8 cellular contexts compared by ENCODE assay signal in genomic region chr9:75087279-75087823, GRCh38. TPM values are rescaled to one million over a fixed set of nuclear protein-coding genes. Genes with fewer than 3 reads are reported as not detected.
DNase-seq lines count a peak whose midpoint lies in the region; ATAC-seq, FAIRE-seq and TF ChIP-seq lines count a peak whose summit lies in the region.

No MANE protein-coding gene starts in this region.

- H3K27me3 Mint-ChIP-seq in Calu3 (ENCODE audit: unreplicated experiment), result no peaks in the 10 kb centered on the region

- no peak for TF ChIP-seq POLR2A in lower leg skin (IDR thresholded peaks at IDR 0.05)

- CTCF ChIA-PET in Calu3 (lab: Charles Lee), result interaction anchor here (0.7 to 1.4 kb wide), 3 partner anchors 12 to 204 kb away, joined by 3 to 6 read pairs (median 4); partner anchors contain the start of gene CARNMT1

- TSS peak; percentile 65 for BruUV-seq in Calu3 (replicated peaks; lab: Mats Ljungman, UMichigan)

- H3K4me3 ChIP-seq in lower leg skin (ENCODE audit: low read depth, poor library complexity, severe bottlenecking), result peak overlapping the region; percentile 67

- TF ChIP-seq CTCF in Calu3 (IDR thresholded peaks at IDR 0.05; ENCODE audit: unreplicated experiment) (no peak), lower leg skin (IDR thresholded peaks at IDR 0.05) (no peak)

- H3K36me3 Mint-ChIP-seq in Calu3 (ENCODE audit: insufficient read depth, unreplicated experiment), result peaks cover 31% of the 10 kb centered on the region

- H3K27ac Mint-ChIP-seq in Calu3 (ENCODE audit: unreplicated experiment), result peak overlapping the region; percentile 75

- H3K4me1 Mint-ChIP-seq in Calu3 (ENCODE audit: low read depth, unreplicated experiment), result peaks cover 17% of the 10 kb centered on the region

- DNase-seq in Calu3, result peak; percentile 11
- peak; percentile 18 for DNase-seq in HTR-8/SVneo (ENCODE audit: insufficient read length, low spot score)
- peak; percentile 34 for DNase-seq in T-helper 22 cell (ENCODE audit: low read depth)
- DNase-seq in cerebellar cortex (ENCODE audit: low spot score), result peak; percentile 50
- peak in 1 of 2 donors; percentile 38 for DNase-seq in lower leg skin (ENCODE audit: low spot score in 2 of 2)
- peak; percentile 38 for DNase-seq in stimulated activated naive CD4-positive, alpha-beta T cell treated with Interleukin-2 at 50 U/mL for 16 hours (lab: John Stamatoyannopoulos, UW)
- DNase-seq in amniotic stem cell (lab: John Stamatoyannopoulos, UW), result no peak

- peak; percentile 20 for ATAC-seq in GM19463 (IDR thresholded peaks at IDR 0.05; ENCODE audit: unreplicated experiment)

- intact Hi-C loops in Calu3 (cut with micrococcal nuclease; ENCODE audit: unreplicated experiment) (loop anchor here (10.0 kb wide), 1 partner anchor 97 kb away; no protein-coding TSS in a partner anchor), lower leg skin (cut with DNase I; ENCODE audit: low total_unique reads) (no loop called here)

- FAIRE-seq in HTR-8/SVneo (lab: Jason Lieb, UNC), result no peak

- peak overlapping the region; percentile 98 for H3K4me3 Mint-ChIP-seq in Calu3 (ENCODE audit: low read depth, unreplicated experiment)

- H3K9me3 Mint-ChIP-seq in Calu3 (ENCODE audit: low read depth, unreplicated experiment), result no peaks in the 10 kb centered on the region

- WGBS in lower leg skin, 2 donors, result 1 to 2% methylated on average over 20 of the region's 20 CpGs

RNA-seq across cellular contexts. Expression of gene NMRK1, which starts 0.6 kb away (rescaled TPM):
- total RNA-seq in Calu3 (2022), result 12.4 and 12.9 TPM in 2 replicates
- 10 to 100 TPM; 25.7 to 43.5 (median 33.4) TPM for total RNA-seq in lower leg skin

RNA-seq across cellular contexts. Expression of gene OSTF1, which starts 1.0 kb away (rescaled TPM):
- total RNA-seq in Calu3 (2022), result 27.0 and 29.7 TPM in 2 replicates
- 10 to 100 TPM; 53.5 to 64.3 (median 53.8) TPM for total RNA-seq in lower leg skin

RNA-seq across cellular contexts. Expression of gene CARNMT1, which starts 59.3 kb away (rescaled TPM):
- total RNA-seq in Calu3 (2022) (15.5 and 20.3 TPM in 2 replicates), lower leg skin (10 to 100 TPM; 17.9 to 26.2 (median 22.0) TPM)
